ENCODE assay signal across 13 cellular contexts in the genomic region with DNA sequence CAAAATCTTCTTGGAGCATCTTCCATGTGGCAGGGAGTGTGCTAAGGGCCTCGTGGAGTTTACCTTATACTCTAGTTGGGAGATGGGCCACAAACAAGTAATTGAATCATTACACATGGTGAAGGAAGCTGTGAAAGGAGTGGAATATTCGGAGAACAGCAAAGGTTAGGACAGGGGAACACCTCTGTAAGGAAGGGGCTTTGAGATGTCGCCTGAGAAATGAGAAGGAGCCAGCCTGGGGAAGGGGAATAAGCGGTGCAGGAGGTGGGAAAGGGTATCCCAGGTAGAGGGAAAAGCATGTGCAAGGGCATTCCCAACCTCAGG. TPM values are rescaled to one million over a fixed set of nuclear protein-coding genes. Genes with fewer than 3 reads are reported as not detected.
A peak's percentile ranks its signal among the peaks of the same experiment; 100 is the strongest.
DNase-seq lines count a peak whose midpoint lies in the region; ATAC-seq and TF ChIP-seq lines count a peak whose summit lies in the region.
"Had no signal": no experiment of that assay in that cellular context is flagged by ENCODE, and none has a peak within 500 bp of the region (broad histone marks: within the 10 kb centered on the region; RNA-seq: fewer than 3 reads in every experiment).

No MANE protein-coding gene starts in this region.

- peak overlapping the region in 3 of 8 donors; percentile 26 to 96 (median 51) for H3K4me3 Mint-ChIP-seq in CD4-positive, alpha-beta memory T cell

- no peak overlapping the region for H3K4me3 ChIP-seq in CD4-positive, alpha-beta memory T cell (ENCODE audit: low read length in 2 of 2)
- no peak overlapping the region for H3K4me3 ChIP-seq in adipocyte (ENCODE audit: low read length)
- H3K4me3 ChIP-seq in lung, result no peak overlapping the region
- H3K4me3 ChIP-seq in subcutaneous abdominal adipose tissue (ENCODE audit: low read depth in 1 of 5, low read length in 5 of 5), result peak overlapping the region in 1 of 5 donors; percentile 17

- peaks cover 0 to 18% of the 10 kb centered on the region in 2 donors for H3K36me3 Mint-ChIP-seq in CD4-positive, alpha-beta memory T cell

- ATAC-seq in lung (ENCODE audit: insufficient read depth, low FRiP score), result no peak

- DNase-seq in CD4-positive, alpha-beta memory T cell, result no peak
- DNase-seq in adipocyte (ENCODE audit: low read depth) (no peak), lung (ENCODE audit: low spot score) (no peak), NCI-H526 treated with DMSO at 0.1 percent for 48 hours (lab: John Stamatoyannopoulos, UW) (no peak), NCI-H82 treated with DMSO at 0.1 percent for 48 hours (lab: John Stamatoyannopoulos, UW; ENCODE audit: unreplicated experiment) (no peak), CD1c-positive myeloid dendritic cell (ENCODE audit: extremely low spot score) (no peak), NCI-H2196 (lab: John Stamatoyannopoulos, UW; ENCODE audit: unreplicated experiment) (no peak)
- DNase-seq: activated CD4-positive, alpha-beta T cell treated with anti-CD3 and anti-CD28 coated beads, Interleukin-2, amount 50 U/mL, for 48 hours; activated effector memory CD4-positive, alpha-beta T cell treated with Interleukin-2 at 50 U/mL for 16 hours; central memory CD4-positive, alpha-beta T cell; stimulated activated CD4-positive, alpha-beta T cell treated with anti-CD3 and anti-CD28 coated beads, Interleukin-15, amount 100 ng/mL, for 24 hours; stimulated activated CD8-positive, alpha-beta memory T cell treated with anti-CD3 and anti-CD28 coated beads, Interleukin-4, amount 100 ng/mL, for 48 hours had no signal

- no peak overlapping the region for H3K27ac ChIP-seq in CD4-positive, alpha-beta memory T cell (ENCODE audit: low read depth, low read length)
- peak overlapping the region; percentile 1 to 88 for H3K27ac ChIP-seq in lung (ENCODE audit: low read depth in 1 of 2, low read length in 1 of 2)
- peak overlapping the region; percentile 95 for H3K27ac ChIP-seq in subcutaneous abdominal adipose tissue (ENCODE audit: low read depth, low read length)

- peaks cover 0 to 4% (median 0%) of the 10 kb centered on the region in 8 donors for H3K9me3 Mint-ChIP-seq in CD4-positive, alpha-beta memory T cell

- no peaks in the 10 kb centered on the region for H3K36me3 ChIP-seq in CD4-positive, alpha-beta memory T cell (ENCODE audit: insufficient read depth, low read length)
- peaks cover 4% of the 10 kb centered on the region for H3K36me3 ChIP-seq in adipocyte (ENCODE audit: control insufficient read depth, insufficient read depth, low read length, severe bottlenecking)
- H3K36me3 ChIP-seq in lung (ENCODE audit: control insufficient read depth in 2 of 2, insufficient read depth in 2 of 2, low read length in 2 of 2), result no peaks in the 10 kb centered on the region
- no peaks in the 10 kb centered on the region for H3K36me3 ChIP-seq in subcutaneous abdominal adipose tissue (ENCODE audit: control insufficient read depth in 5 of 5, insufficient read depth in 5 of 5, low read length in 5 of 5)

- H3K4me1 ChIP-seq in CD4-positive, alpha-beta memory T cell (ENCODE audit: insufficient read depth, low read length), result peaks cover 25% of the 10 kb centered on the region
- peaks cover 51% of the 10 kb centered on the region for H3K4me1 ChIP-seq in adipocyte (ENCODE audit: control insufficient read depth, insufficient read depth, low read length)
- peaks cover 7 to 11% of the 10 kb centered on the region in 2 donors for H3K4me1 ChIP-seq in lung (ENCODE audit: control insufficient read depth in 2 of 2, insufficient read depth in 2 of 2, low read length in 2 of 2)
- peaks cover 10 to 56% (median 46%) of the 10 kb centered on the region in 5 donors for H3K4me1 ChIP-seq in subcutaneous abdominal adipose tissue (ENCODE audit: control insufficient read depth in 5 of 5, insufficient read depth in 5 of 5, low read length in 5 of 5)

- peak overlapping the region; percentile 17 for H3K9ac ChIP-seq in adipocyte (ENCODE audit: low read length)
- H3K9ac ChIP-seq in subcutaneous abdominal adipose tissue (ENCODE audit: low read length in 5 of 5), result peak overlapping the region in 2 of 5 donors; percentile 10 to 41

- no peaks in the 10 kb centered on the region for H3K27me3 ChIP-seq in CD4-positive, alpha-beta memory T cell (ENCODE audit: insufficient read depth, low read length)
- H3K27me3 ChIP-seq in adipocyte (replicated peaks; ENCODE audit: control insufficient read depth, insufficient read depth, low read length), result no peaks in the 10 kb centered on the region
- H3K27me3 ChIP-seq in lung (ENCODE audit: control insufficient read depth, insufficient read depth), result no peaks in the 10 kb centered on the region
- no peaks in the 10 kb centered on the region for H3K27me3 ChIP-seq in subcutaneous abdominal adipose tissue (ENCODE audit: control insufficient read depth in 5 of 5, insufficient read depth in 4 of 5, low read length in 5 of 5)

- POLR2A ChIA-PET in CD4-positive, alpha-beta memory T cell (lab: Charles Lee; ENCODE audit: partially characterized antibody), result interaction anchor here (2.1 to 2.4 kb wide), 2 partner anchors 19 to 52 kb away, joined by 5 to 7 read pairs; no protein-coding TSS in a partner anchor

- WGBS in lung, 2 donors, result 69 to 83% methylated on average over 4 of the region's 4 CpGs

- H3K27me3 Mint-ChIP-seq in CD4-positive, alpha-beta memory T cell, result no peaks in the 10 kb centered on the region

- no peaks in the 10 kb centered on the region for H3K9me3 ChIP-seq in CD4-positive, alpha-beta memory T cell (ENCODE audit: control insufficient read depth in 1 of 2, low read length in 2 of 2)
- no peaks in the 10 kb centered on the region for H3K9me3 ChIP-seq in adipocyte (ENCODE audit: control insufficient read depth, low read length)
- H3K9me3 ChIP-seq in lung (ENCODE audit: control insufficient read depth in 2 of 2, insufficient read depth in 1 of 2, low read length in 1 of 2), result no peaks in the 10 kb centered on the region
- no peaks in the 10 kb centered on the region for H3K9me3 ChIP-seq in subcutaneous abdominal adipose tissue (ENCODE audit: control insufficient read depth in 5 of 5, low read length in 5 of 5)

- TF ChIP-seq CTCF in lung (IDR thresholded peaks at IDR 0.05; ENCODE audit: control extremely low read depth, extremely low read depth), result no peak

- peaks cover 23 to 49% (median 32%) of the 10 kb centered on the region in 4 donors for H3K4me1 Mint-ChIP-seq in CD4-positive, alpha-beta memory T cell

- H3K27ac Mint-ChIP-seq in CD4-positive, alpha-beta memory T cell, result peak overlapping the region in 6 of 7 donors; percentile 10 to 85 (median 63)

- intact Hi-C loops in CD4-positive, alpha-beta memory T cell (cut with micrococcal nuclease), result no loop called here

- CTCF ChIA-PET in CD4-positive, alpha-beta memory T cell (lab: Charles Lee; ENCODE audit: partially characterized antibody), result interaction anchor here (1.4 to 10.3 kb wide), 3 partner anchors 26 to 56 kb away, joined by 3 to 272 read pairs (median 4); no protein-coding TSS in a partner anchor

RNA-seq across cellular contexts. Expression of gene STOM, which starts 2.2 kb away (rescaled TPM):
- 10 to 100 TPM; 81.2 to 82.8 TPM for total RNA-seq in CD4-positive, alpha-beta memory T cell
- polyA plus RNA-seq in CD4-positive, alpha-beta memory T cell, result 100 to 1,000 TPM; 188 to 254 TPM
- total RNA-seq in lung, result 100 to 1,000 TPM; 405 to 470 TPM
- 100 to 1,000 TPM; 311 to 413 TPM for polyA plus RNA-seq in lung

Comparison
In these comparisons a context has a peak if more than half of its experiments do, and no peak if none do; other contexts are left out.
1. RNA of gene STOM, which starts 2.2 kb away (total RNA-seq): 405 to 470 TPM in lung; 81.2 to 82.8 TPM in CD4-positive, alpha-beta memory T cell; every median in the first group is over 4 times any median in the second.